16 cellular contexts compared by ENCODE assay signal in genomic region chr6:16754864-16755263, GRCh38. TPM values are rescaled to one million over a fixed set of nuclear protein-coding genes. Genes with fewer than 3 reads are reported as not detected.
A peak's percentile ranks its signal among the peaks of the same experiment; 100 is the strongest.
DNase-seq lines count a peak whose midpoint lies in the region; ATAC-seq and TF ChIP-seq lines count a peak whose summit lies in the region.
"Had no signal": no experiment of that assay in that cellular context is flagged by ENCODE, and none has a peak within 500 bp of the region (broad histone marks: within the 10 kb centered on the region; RNA-seq: fewer than 3 reads in every experiment).

No MANE protein-coding gene starts in this region.

- peaks cover 0 to 77% (median 41%) of the 10 kb centered on the region in 4 donors for H3K4me1 ChIP-seq in tibial artery
- peaks cover 6% of the 10 kb centered on the region for H3K4me1 ChIP-seq in endodermal cell (ENCODE audit: control insufficient read depth, insufficient read depth, low read length)

- no peak for TF ChIP-seq CTCF in HFFc6 (IDR thresholded peaks at IDR 0.05)
- TF ChIP-seq CTCF in fibroblast of villous mesenchyme (IDR thresholded peaks at IDR 0.05; ENCODE audit: insufficient read depth, low read depth, low read length): no peak
- TF ChIP-seq CTCF in tibial artery (IDR thresholded peaks at IDR 0.05): no peak
- TF ChIP-seq CTCF in endodermal cell (conservative IDR thresholded peaks at IDR 0.05): no peak

- H3K4me1 Mint-ChIP-seq in HFFc6 (ENCODE audit: low read depth) (peaks cover 92% of the 10 kb centered on the region), endodermal cell (peaks cover 25% of the 10 kb centered on the region)

- H3K27me3 ChIP-seq in tibial artery: no peaks in the 10 kb centered on the region
- no peaks in the 10 kb centered on the region for H3K27me3 ChIP-seq in MG63
- peaks cover 9% of the 10 kb centered on the region for H3K27me3 ChIP-seq in endodermal cell (ENCODE audit: control insufficient read depth, insufficient read depth, low read length, poor library complexity, severe bottlenecking)
- H3K27me3 ChIP-seq: BLaER1 had no signal

- intact Hi-C loops in tibial artery (cut with DNase I; ENCODE audit: low total_unique reads): loop anchor here (10.0 kb wide), 2 partner anchors 70 to 240 kb away; no protein-coding TSS in a partner anchor

- H3K9me3 Mint-ChIP-seq in HFFc6 (no peaks in the 10 kb centered on the region), endodermal cell (no peaks in the 10 kb centered on the region)

- H3K27ac ChIP-seq in tibial artery (peak overlapping the region; percentile 15 to 91), endodermal cell (ENCODE audit: low read depth, low read length) (no peak overlapping the region)
- H3K27ac ChIP-seq: BLaER1 had no signal

- peaks cover 40% of the 10 kb centered on the region for H3K36me3 Mint-ChIP-seq in HFFc6 (ENCODE audit: low read depth)
- no peaks in the 10 kb centered on the region for H3K36me3 Mint-ChIP-seq in endodermal cell (ENCODE audit: low read depth)

- H3K36me3 ChIP-seq in tibial artery: no peaks in the 10 kb centered on the region
- H3K36me3 ChIP-seq in MG63: peaks cover 2% of the 10 kb centered on the region; the same call in 1 of the 2 replicates
- no peaks in the 10 kb centered on the region for H3K36me3 ChIP-seq in endodermal cell (ENCODE audit: control insufficient read depth, insufficient read depth, low read length)
- H3K36me3 ChIP-seq: BLaER1, thoracic aorta had no signal

- DNase-seq in HFFc6: no peak
- peak; percentile 83 for DNase-seq in NCI-H69 (lab: John Stamatoyannopoulos, UW)
- peak; percentile 59 for DNase-seq in fibroblast of villous mesenchyme (ENCODE audit: low read depth)
- no peak for DNase-seq in tibial artery
- no peak for DNase-seq in MG63
- DNase-seq in endodermal cell: no peak
- DNase-seq: activated naive CD4-positive, alpha-beta T cell treated with anti-CD3 and anti-CD28 coated beads, Interleukin-2, amount 50 U/mL, for 16 hours; hypothalamus; mesendoderm; NCI-H1417 treated with DMSO at 0.1 percent for 48 hours; SHP77 treated with DMSO at 0.1 percent for 48 hours; stimulated activated CD4-positive, alpha-beta T cell treated with anti-CD3 and anti-CD28 coated beads, Interleukin-4, amount 100 ng/mL, for 24 hours; stimulated activated CD8-positive, alpha-beta memory T cell treated with anti-CD3 and anti-CD28 coated beads, Interleukin-4, amount 100 ng/mL, for 48 hours had no signal

- ATAC-seq in HG02852 (IDR thresholded peaks at IDR 0.05; ENCODE audit: unreplicated experiment): no peak

- H3K27me3 Mint-ChIP-seq in HFFc6 (ENCODE audit: insufficient read depth): no peaks in the 10 kb centered on the region
- peaks cover 3% of the 10 kb centered on the region for H3K27me3 Mint-ChIP-seq in endodermal cell (ENCODE audit: insufficient read depth)

- H3K9me3 ChIP-seq in tibial artery: no peaks in the 10 kb centered on the region
- no peaks in the 10 kb centered on the region for H3K9me3 ChIP-seq in MG63
- H3K9me3 ChIP-seq in endodermal cell (ENCODE audit: control insufficient read depth, low read length): no peaks in the 10 kb centered on the region
- H3K9me3 ChIP-seq: BLaER1, thoracic aorta had no signal

- H3K4me3 Mint-ChIP-seq in HFFc6 (no peak overlapping the region), endodermal cell (no peak overlapping the region)

- H3K9ac ChIP-seq in endodermal cell (ENCODE audit: extremely low read depth, low read length, poor library complexity, severe bottlenecking): no peak overlapping the region
- H3K9ac ChIP-seq: BLaER1 had no signal

- H3K27ac Mint-ChIP-seq in HFFc6 (peak overlapping the region; percentile 13; the same call in 1 of the 2 replicates), endodermal cell (no peak overlapping the region)

- H3K4me3 ChIP-seq in fibroblast of villous mesenchyme (ENCODE audit: low read depth, low read length) (no peak overlapping the region), tibial artery (no peak overlapping the region), MG63 (no peak overlapping the region), endodermal cell (ENCODE audit: low read length) (no peak overlapping the region)
- H3K4me3 ChIP-seq: BLaER1, thoracic aorta had no signal

RNA-seq across cellular contexts. Expression of gene ATXN1, which starts 6.4 kb away (rescaled TPM):
- 10 to 100 TPM; 28.2 to 41.5 (median 30.5) TPM for total RNA-seq in HFFc6 (2021; fragmentation: NEBNext Ultra II Directional; extraction: Animal tissue kit (Norgen Biotek cat#: 25700))
- 42.5 and 45.3 TPM in 2 replicates for total RNA-seq in fibroblast of villous mesenchyme
- total RNA-seq in MG63 (2014; rRNA removed; shearing (Covaris generic); ENCODE audit: low replicate concordance): 1.9 and 5.9 TPM in 2 replicates
- 10 to 100 TPM; 10.4 to 15.9 TPM for total RNA-seq in endodermal cell
- polyA plus RNA-seq in endodermal cell (2013, experiment 1 of 2): 4.0 TPM
- 4.2 TPM for polyA plus RNA-seq in endodermal cell (2013, experiment 2 of 2)

Comparison
In these comparisons a context has a peak if more than half of its experiments do, and no peak if none do; other contexts are left out.
1. DNase-seq: peak in NCI-H69 (single experiment) and fibroblast of villous mesenchyme (single experiment); none in HFFc6 (single experiment), tibial artery (0 of 2), MG63 (single experiment) and endodermal cell (single experiment).